Comparison of ENCODE assay signal across 22 cellular contexts in the genomic region with DNA sequence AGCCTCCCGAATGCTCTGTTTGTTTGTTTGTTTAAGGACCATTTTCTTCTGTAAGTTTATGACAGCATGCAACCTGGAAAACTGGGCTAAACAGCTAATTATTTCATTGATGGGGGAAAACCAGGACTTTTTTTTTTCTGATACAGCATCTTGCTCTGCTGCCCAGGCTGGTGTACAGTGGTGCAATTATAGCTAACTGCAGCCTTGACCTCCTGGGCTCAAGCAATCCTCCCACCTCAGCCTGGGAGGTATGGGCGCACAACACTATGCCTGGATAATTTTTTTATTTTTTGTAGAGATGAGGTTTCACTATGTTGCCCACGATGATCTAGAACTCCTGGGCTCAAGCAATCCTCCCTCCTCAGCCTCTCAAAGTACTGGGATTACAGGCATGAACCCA.
"Had no signal": no experiment of that assay in that cellular context is flagged by ENCODE, and none has a peak within 500 bp of the region (broad histone marks: within the 10 kb centered on the region; RNA-seq: fewer than 3 reads in every experiment).

No MANE protein-coding gene starts in this region.

- DNase-seq: cortex of kidney; dorsolateral prefrontal cortex; effector memory CD4-positive, alpha-beta T cell; left cardiac atrium; left ventricle myocardium superior; mesenchymal stem cell; midbrain; posterior cingulate gyrus; stimulated activated CD4-positive, alpha-beta T cell treated with anti-CD3 and anti-CD28 coated beads, Interleukin-4, amount 100 ng/mL, for 1 hour; stimulated activated CD8-positive, alpha-beta memory T cell treated with anti-CD3 and anti-CD28 coated beads, Interleukin-4, amount 100 ng/mL, for 48 hours; tibial artery; upper lobe of left lung; uterus had no signal

- ATAC-seq: esophagus mucosa; stimulated activated memory B cell treated with anti-CD40 and anti-IgM and Interleukin-4, amounts not matched to agents 10 μg/mL and 1 μg/mL and 100 μg/mL, for 72 hours had no signal

- FAIRE-seq: endometrium, frontal cortex, keratinocyte had no signal

- H3K27ac Mint-ChIP-seq: stimulated activated memory B cell treated with anti-CD40 and anti-IgM and Interleukin-4, amounts not matched to agents 10 μg/mL and 1 μg/mL and 100 μg/mL, for 72 hours; stimulated activated naive CD8-positive, alpha-beta T cell treated with anti-CD3 and anti-CD28 coated beads, Interleukin-15, Interleukin-2, amounts not matched to agents 100 ng/mL and 50 ng/mL, for 24 hours had no signal

- H3K9me3 ChIP-seq: neutrophil, right atrium auricular region, tibial artery, upper lobe of left lung, uterus had no signal

- H3K27ac ChIP-seq: dorsolateral prefrontal cortex, neutrophil, upper lobe of left lung had no signal

- H3K36me3 ChIP-seq: uterus had no signal

- H3K9me3 Mint-ChIP-seq: stimulated activated memory B cell treated with anti-CD40 and anti-IgM and Interleukin-4, amounts not matched to agents 10 μg/mL and 1 μg/mL and 100 μg/mL, for 72 hours; stimulated activated naive CD8-positive, alpha-beta T cell treated with anti-CD3 and anti-CD28 coated beads, Interleukin-15, Interleukin-2, amounts not matched to agents 100 ng/mL and 50 ng/mL, for 24 hours had no signal

- H3K4me3 ChIP-seq: lung, right atrium auricular region, tibial artery, upper lobe of left lung, uterus had no signal

- H3K4me3 Mint-ChIP-seq: stimulated activated memory B cell treated with anti-CD40 and anti-IgM and Interleukin-4, amounts not matched to agents 10 μg/mL and 1 μg/mL and 100 μg/mL, for 72 hours; stimulated activated naive CD8-positive, alpha-beta T cell treated with anti-CD3 and anti-CD28 coated beads, Interleukin-15, Interleukin-2, amounts not matched to agents 100 ng/mL and 50 ng/mL, for 24 hours had no signal

- H3K27me3 Mint-ChIP-seq: stimulated activated memory B cell treated with anti-CD40 and anti-IgM and Interleukin-4, amounts not matched to agents 10 μg/mL and 1 μg/mL and 100 μg/mL, for 72 hours; stimulated activated naive CD8-positive, alpha-beta T cell treated with anti-CD3 and anti-CD28 coated beads, Interleukin-15, Interleukin-2, amounts not matched to agents 100 ng/mL and 50 ng/mL, for 24 hours had no signal

- H3K27me3 ChIP-seq: dorsolateral prefrontal cortex, neutrophil, right atrium auricular region, tibial artery, upper lobe of left lung, uterus had no signal
